Comparison of ENCODE assay signal across 9 cellular contexts in genomic region chr10:50260791-50261281, GRCh38. TPM values are rescaled to one million over a fixed set of nuclear protein-coding genes. Genes with fewer than 3 reads are reported as not detected.
DNase-seq lines count a peak whose midpoint lies in the region; ATAC-seq, FAIRE-seq and TF ChIP-seq lines count a peak whose summit lies in the region.
"Had no signal": no experiment of that assay in that cellular context is flagged by ENCODE, and none has a peak within 500 bp of the region (broad histone marks: within the 10 kb centered on the region; RNA-seq: fewer than 3 reads in every experiment).

No MANE protein-coding gene starts in this region.

- H3K27ac ChIP-seq in caudate nucleus (ENCODE audit: low read depth, low read length), result no peak overlapping the region
- no peak overlapping the region for H3K27ac ChIP-seq in ascending aorta

- H3K9me3 ChIP-seq in ascending aorta, result no peaks in the 10 kb centered on the region

- peak; percentile 77 for FAIRE-seq in GM12892 (lab: Jason Lieb, UNC)

- TF ChIP-seq POLR2A in GM12892 (IDR thresholded peaks at IDR 0.05; ENCODE audit: low read depth, low read length), result no peak

- no peak for TF ChIP-seq CTCF in ascending aorta (IDR thresholded peaks at IDR 0.05)

- DNase-seq in GM12892 (ENCODE audit: insufficient read length) (peak; percentile 12), amniotic epithelial cell (ENCODE audit: low read depth) (peak; percentile 57), GOT3 (lab: John Stamatoyannopoulos, UW) (no peak), caudate nucleus (lab: John Stamatoyannopoulos, UW) (no peak), NCI-H2081 treated with DMSO at 0.1 percent for 48 hours (lab: John Stamatoyannopoulos, UW) (no peak), ascending aorta (ENCODE audit: low spot score in 2 of 2) (no peak)

- peak; percentile 100 for ATAC-seq in GM19468 (IDR thresholded peaks at IDR 0.05; ENCODE audit: extremely low read depth, unreplicated experiment)
- peak; percentile 99 for ATAC-seq in HG03439 (IDR thresholded peaks at IDR 0.05; ENCODE audit: unreplicated experiment)
- ATAC-seq: HCT116 had no signal

- no peaks in the 10 kb centered on the region for H3K27me3 ChIP-seq in ascending aorta

- no peak overlapping the region for H3K4me3 ChIP-seq in ascending aorta

- intact Hi-C loops in ascending aorta (cut with DNase I), result no loop called here

- no peaks in the 10 kb centered on the region for H3K36me3 ChIP-seq in ascending aorta

- H3K4me1 ChIP-seq in ascending aorta, result no peaks in the 10 kb centered on the region

RNA-seq across cellular contexts. Expression of gene ASAH2, which starts 9.5 kb away (rescaled TPM):
- 4.5 TPM for polyA plus RNA-seq in GM12892 (2012; ENCODE audit: missing spikeins)
- 0.21 TPM for total RNA-seq in ascending aorta

Comparison
In these comparisons a context has a peak if more than half of its experiments do, and no peak if none do; other contexts are left out.
1. DNase-seq: peak in GM12892 (single experiment) and amniotic epithelial cell (single experiment); none in GOT3 (single experiment), caudate nucleus (0 of 61), NCI-H2081 treated with DMSO at 0.1 percent for 48 hours (single experiment) and ascending aorta (0 of 2).